In the genomic region with DNA sequence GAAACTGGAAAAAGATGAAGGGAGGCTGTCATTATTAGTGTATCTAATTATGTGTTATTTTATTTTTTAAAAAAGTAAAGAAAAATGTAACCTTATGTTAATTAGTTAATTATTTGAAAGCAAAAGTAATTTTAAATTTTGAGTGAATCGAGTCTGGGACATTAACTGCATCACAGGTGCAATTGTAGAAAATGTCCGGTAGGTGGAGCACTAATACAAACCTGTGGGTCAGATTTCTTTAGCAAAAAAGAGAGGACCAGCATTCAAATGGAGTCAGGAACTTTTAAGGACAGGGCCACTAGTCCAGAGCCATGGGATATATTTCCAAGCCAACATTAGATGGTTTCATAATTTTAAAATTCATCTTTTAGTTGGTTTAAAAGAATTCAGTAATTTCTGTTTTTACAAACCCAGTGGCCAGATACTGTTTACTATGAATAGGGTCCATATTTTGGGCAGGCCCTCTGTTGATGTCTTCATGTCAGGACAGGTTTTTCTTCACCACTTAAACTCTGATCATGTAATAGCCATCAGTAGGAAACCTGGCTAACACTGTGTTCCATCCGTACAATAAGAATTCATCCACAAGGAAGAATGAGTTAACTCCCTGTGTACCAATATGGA, we compare ENCODE assay signal across 8 cellular contexts. TPM values are rescaled to one million over a fixed set of nuclear protein-coding genes. Genes with fewer than 3 reads are reported as not detected.
A peak's percentile ranks its signal among the peaks of the same experiment; 100 is the strongest.
DNase-seq lines count a peak whose midpoint lies in the region; ATAC-seq, FAIRE-seq and TF ChIP-seq lines count a peak whose summit lies in the region.

No MANE protein-coding gene starts in this region.

- H3K4me3 ChIP-seq in astrocyte (ENCODE audit: insufficient read depth, low read depth, low read length): no peak overlapping the region

- ATAC-seq in HG02678 (IDR thresholded peaks at IDR 0.05; ENCODE audit: unreplicated experiment): peak; percentile 52

- peaks cover 6% of the 10 kb centered on the region for H3K36me3 ChIP-seq in astrocyte (ENCODE audit: insufficient read depth, low read length)

- peaks cover 1% of the 10 kb centered on the region for H3K27me3 Mint-ChIP-seq in astrocyte (ENCODE audit: low read depth, unreplicated experiment)

- H3K9me3 ChIP-seq in astrocyte (ENCODE audit: insufficient read depth, low read depth, low read length): no peaks in the 10 kb centered on the region

- H3K27me3 ChIP-seq in astrocyte (ENCODE audit: insufficient read depth, low read length): no peaks in the 10 kb centered on the region

- H4K20me1 ChIP-seq in astrocyte (ENCODE audit: insufficient read depth, low read length): no peaks in the 10 kb centered on the region

- H3K9me3 Mint-ChIP-seq in astrocyte (ENCODE audit: unreplicated experiment): peaks cover 2% of the 10 kb centered on the region

- H3K4me3 Mint-ChIP-seq in astrocyte (ENCODE audit: unreplicated experiment): no peak overlapping the region

- H3K27ac ChIP-seq in astrocyte (ENCODE audit: low read depth, low read length): no peak overlapping the region

- FAIRE-seq in astrocyte (lab: Jason Lieb, UNC): no peak

- H3K4me1 Mint-ChIP-seq in astrocyte (ENCODE audit: low read depth, unreplicated experiment): peaks cover 6% of the 10 kb centered on the region

- TF ChIP-seq CTCF in astrocyte (IDR thresholded peaks at IDR 0.05; ENCODE audit: insufficient read depth, low read depth, low read length): peak; percentile 95

- no peak overlapping the region for H3K4me2 ChIP-seq in astrocyte (ENCODE audit: low read length)

- H3K4me1 ChIP-seq in astrocyte (ENCODE audit: insufficient read depth, low read length): no peaks in the 10 kb centered on the region

- DNase-seq in AG08396 (ENCODE audit: low spot score) (peak; percentile 61), ELR (ENCODE audit: low read depth) (peak; percentile 68), NCI-H748 (lab: John Stamatoyannopoulos, UW; ENCODE audit: unreplicated experiment) (peak; percentile 26), astrocyte (ENCODE audit: low read depth) (peak; percentile 20), iPS DF 4.7 (ENCODE audit: extremely low read depth, low spot score) (peak; percentile 9), mesenteric fat pad (ENCODE audit: low spot score) (no peak)
- peak; percentile 13 for DNase-seq in stimulated activated CD8-positive, alpha-beta memory T cell treated with anti-CD3 and anti-CD28 coated beads, Interleukin-12 subunit alpha, Interleukin-12 subunit beta, amount 100 ng/mL, for 1 hour (ENCODE audit: low read depth)

- no peak overlapping the region for H3K9ac ChIP-seq in astrocyte (ENCODE audit: low read length)

- no peaks in the 10 kb centered on the region for H3K79me2 ChIP-seq in astrocyte (ENCODE audit: insufficient read depth, low read length)

- peaks cover 3% of the 10 kb centered on the region for H3K36me3 Mint-ChIP-seq in astrocyte (ENCODE audit: low read depth, unreplicated experiment)

- H2AFZ ChIP-seq in astrocyte (ENCODE audit: low read depth, low read length): peak overlapping the region; percentile 2

- H3K27ac Mint-ChIP-seq in astrocyte (ENCODE audit: unreplicated experiment): no peak overlapping the region

RNA-seq across cellular contexts. Expression of a gene that starts 27.2 kb away (rescaled TPM):
- total RNA-seq in astrocyte (19.5 and 24.5 TPM in 2 replicates), mesenteric fat pad (21.8 TPM)

RNA-seq across cellular contexts. Expression of a gene that starts 48.1 kb away (rescaled TPM):
- total RNA-seq in astrocyte (0.94 and 1.0 TPM in 2 replicates), mesenteric fat pad (30.4 TPM)

RNA-seq across cellular contexts. Expression of a gene that starts 48.4 kb away (rescaled TPM):
- 67.4 and 74.7 TPM in 2 replicates for total RNA-seq in astrocyte
- 32.9 TPM for total RNA-seq in mesenteric fat pad

Comparison
In these comparisons a context has a peak if more than half of its experiments do, and no peak if none do; other contexts are left out.
1. RNA of a gene that starts 48.1 kb away (total RNA-seq): 30.4 TPM in mesenteric fat pad (single experiment); 0.94 to 1.0 TPM in astrocyte; every median in the first group is over 10 times any median in the second.